1 cellular context compared by ENCODE assay signal in the genomic region with DNA sequence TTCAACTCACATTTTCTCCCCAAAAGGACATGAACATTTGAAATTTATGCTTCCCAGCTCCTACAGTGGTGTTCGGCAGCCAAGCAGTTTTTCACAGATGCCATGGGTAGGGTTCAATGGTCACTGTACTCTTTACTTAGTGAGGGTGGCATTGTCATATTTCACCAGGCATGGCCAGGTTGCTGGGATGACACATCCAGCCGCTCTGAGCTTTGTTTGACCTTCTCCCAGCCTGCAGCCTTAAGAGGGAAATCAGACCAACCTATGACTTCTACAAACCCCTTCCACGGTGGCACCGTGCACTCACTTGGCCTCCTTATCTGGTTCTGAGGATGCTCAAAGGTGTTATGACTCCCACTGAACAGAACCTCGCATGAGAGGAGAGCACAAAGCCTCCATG.
TF ChIP-seq lines count a peak whose summit lies in the region.

No MANE protein-coding gene starts in this region.

TF ChIP-seq in HepG2, 621 proteins besides CTCF, POLR2A, EP300 and RAD21 (continued from another document and continues in another):
- TF ChIP-seq, protein P1, sequence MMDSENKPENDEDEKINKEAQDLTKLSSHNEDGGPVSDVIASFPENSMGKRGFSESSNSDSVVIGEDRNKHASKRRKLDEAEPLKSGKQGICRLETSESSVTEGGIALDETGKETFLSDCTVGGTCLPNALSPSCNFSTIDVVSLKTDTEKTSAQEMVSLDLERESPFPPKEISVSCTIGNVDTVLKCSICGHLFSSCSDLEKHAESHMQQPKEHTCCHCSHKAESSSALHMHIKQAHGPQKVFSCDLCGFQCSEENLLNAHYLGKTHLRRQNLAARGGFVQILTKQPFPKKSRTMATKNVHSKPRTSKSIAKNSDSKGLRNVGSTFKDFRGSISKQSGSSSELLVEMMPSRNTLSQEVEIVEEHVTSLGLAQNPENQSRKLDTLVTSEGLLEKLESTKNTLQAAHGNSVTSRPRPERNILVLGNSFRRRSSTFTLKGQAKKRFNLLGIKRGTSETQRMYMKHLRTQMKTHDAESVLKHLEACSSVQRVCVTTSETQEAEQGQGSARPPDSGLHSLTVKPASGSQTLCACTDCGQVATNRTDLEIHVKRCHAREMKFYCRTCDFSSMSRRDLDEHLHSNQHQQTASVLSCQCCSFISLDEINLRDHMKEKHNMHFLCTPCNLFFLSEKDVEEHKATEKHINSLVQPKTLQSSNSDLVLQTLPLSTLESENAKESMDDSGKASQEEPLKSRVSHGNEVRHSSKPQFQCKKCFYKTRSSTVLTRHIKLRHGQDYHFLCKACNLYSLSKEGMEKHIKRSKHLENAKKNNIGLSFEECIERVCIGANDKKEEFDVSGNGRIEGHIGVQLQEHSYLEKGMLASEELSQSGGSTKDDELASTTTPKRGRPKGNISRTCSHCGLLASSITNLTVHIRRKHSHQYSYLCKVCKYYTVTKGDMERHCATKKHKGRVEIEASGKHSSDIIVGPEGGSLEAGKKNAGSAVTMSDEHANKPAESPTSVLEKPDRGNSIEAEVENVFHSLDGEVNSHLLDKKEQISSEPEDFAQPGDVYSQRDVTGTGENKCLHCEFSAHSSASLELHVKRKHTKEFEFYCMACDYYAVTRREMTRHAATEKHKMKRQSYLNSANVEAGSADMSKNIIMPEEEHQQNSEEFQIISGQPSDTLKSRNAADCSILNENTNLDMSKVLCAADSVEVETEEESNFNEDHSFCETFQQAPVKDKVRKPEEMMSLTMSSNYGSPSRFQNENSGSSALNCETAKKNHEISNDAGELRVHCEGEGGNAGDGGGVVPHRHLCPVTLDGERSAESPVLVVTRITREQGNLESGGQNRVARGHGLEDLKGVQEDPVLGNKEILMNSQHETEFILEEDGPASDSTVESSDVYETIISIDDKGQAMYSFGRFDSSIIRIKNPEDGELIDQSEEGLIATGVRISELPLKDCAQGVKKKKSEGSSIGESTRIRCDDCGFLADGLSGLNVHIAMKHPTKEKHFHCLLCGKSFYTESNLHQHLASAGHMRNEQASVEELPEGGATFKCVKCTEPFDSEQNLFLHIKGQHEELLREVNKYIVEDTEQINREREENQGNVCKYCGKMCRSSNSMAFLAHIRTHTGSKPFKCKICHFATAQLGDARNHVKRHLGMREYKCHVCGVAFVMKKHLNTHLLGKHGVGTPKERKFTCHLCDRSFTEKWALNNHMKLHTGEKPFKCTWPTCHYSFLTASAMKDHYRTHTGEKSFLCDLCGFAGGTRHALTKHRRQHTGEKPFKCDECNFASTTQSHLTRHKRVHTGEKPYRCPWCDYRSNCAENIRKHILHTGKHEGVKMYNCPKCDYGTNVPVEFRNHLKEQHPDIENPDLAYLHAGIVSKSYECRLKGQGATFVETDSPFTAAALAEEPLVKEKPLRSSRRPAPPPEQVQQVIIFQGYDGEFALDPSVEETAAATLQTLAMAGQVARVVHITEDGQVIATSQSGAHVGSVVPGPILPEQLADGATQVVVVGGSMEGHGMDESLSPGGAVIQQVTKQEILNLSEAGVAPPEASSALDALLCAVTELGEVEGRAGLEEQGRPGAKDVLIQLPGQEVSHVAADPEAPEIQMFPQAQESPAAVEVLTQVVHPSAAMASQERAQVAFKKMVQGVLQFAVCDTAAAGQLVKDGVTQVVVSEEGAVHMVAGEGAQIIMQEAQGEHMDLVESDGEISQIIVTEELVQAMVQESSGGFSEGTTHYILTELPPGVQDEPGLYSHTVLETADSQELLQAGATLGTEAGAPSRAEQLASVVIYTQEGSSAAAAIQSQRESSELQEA (CRISPR knock-in tag; IDR thresholded peaks at IDR 0.05; ENCODE audit: not compliant biosample characterization) = no peak
- TF ChIP-seq TBP (CRISPR knock-in tag; IDR thresholded peaks at IDR 0.05) (no peak), ZNF672 (CRISPR knock-in tag; IDR thresholded peaks at IDR 0.05) (no peak), KMT2B (CRISPR knock-in tag; IDR thresholded peaks at IDR 0.05) (no peak), RELA (CRISPR knock-in tag; IDR thresholded peaks at IDR 0.05) (no peak), CBX2 (IDR thresholded peaks at IDR 0.05; ENCODE audit: low read depth, low read length) (no peak), CBX2 (CRISPR knock-in tag; IDR thresholded peaks at IDR 0.05; ENCODE audit: low read depth) (no peak), WIZ (CRISPR knock-in tag; IDR thresholded peaks at IDR 0.05) (no peak), FOXA1 (IDR thresholded peaks at IDR 0.05) (no peak), FOXA1 (CRISPR knock-in tag; IDR thresholded peaks at IDR 0.05) (peak; percentile 76), ASH2L (IDR thresholded peaks at IDR 0.05; ENCODE audit: insufficient read length, low read depth, low read length) (peak; percentile 67), SETDB1 (CRISPR knock-in tag; IDR thresholded peaks at IDR 0.05; ENCODE audit: borderline replicate concordance) (no peak), FIP1L1 (IDR thresholded peaks at IDR 0.05; ENCODE audit: borderline replicate concordance, insufficient read depth, low read depth, low read length) (no peak), MIER2 (CRISPR knock-in tag; IDR thresholded peaks at IDR 0.05) (peak; percentile 22; the same call in 1 of the 2 replicates), AKAP8 (CRISPR knock-in tag; IDR thresholded peaks at IDR 0.05) (no peak), ZBTB7A (CRISPR knock-in tag; IDR thresholded peaks at IDR 0.05) (no peak), NFKB2 (CRISPR knock-in tag; IDR thresholded peaks at IDR 0.05; ENCODE audit: borderline replicate concordance) (no peak), SMARCC2 (IDR thresholded peaks at IDR 0.05) (no peak), ZNF703 (CRISPR knock-in tag; IDR thresholded peaks at IDR 0.05; ENCODE audit: borderline replicate concordance) (no peak), NBN (conservative IDR thresholded peaks at IDR 0.05) (no peak), FOXM1 (CRISPR knock-in tag; IDR thresholded peaks at IDR 0.05) (no peak), CAMTA2 (CRISPR knock-in tag; IDR thresholded peaks at IDR 0.05; ENCODE audit: borderline replicate concordance) (no peak), ZNF263 (CRISPR knock-in tag; IDR thresholded peaks at IDR 0.05) (no peak), ZNF652 (CRISPR knock-in tag; IDR thresholded peaks at IDR 0.05; ENCODE audit: borderline replicate concordance, low read depth) (no peak)
- TF ChIP-seq, protein P2, sequence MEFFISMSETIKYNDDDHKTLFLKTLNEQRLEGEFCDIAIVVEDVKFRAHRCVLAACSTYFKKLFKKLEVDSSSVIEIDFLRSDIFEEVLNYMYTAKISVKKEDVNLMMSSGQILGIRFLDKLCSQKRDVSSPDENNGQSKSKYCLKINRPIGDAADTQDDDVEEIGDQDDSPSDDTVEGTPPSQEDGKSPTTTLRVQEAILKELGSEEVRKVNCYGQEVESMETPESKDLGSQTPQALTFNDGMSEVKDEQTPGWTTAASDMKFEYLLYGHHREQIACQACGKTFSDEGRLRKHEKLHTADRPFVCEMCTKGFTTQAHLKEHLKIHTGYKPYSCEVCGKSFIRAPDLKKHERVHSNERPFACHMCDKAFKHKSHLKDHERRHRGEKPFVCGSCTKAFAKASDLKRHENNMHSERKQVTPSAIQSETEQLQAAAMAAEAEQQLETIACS (CRISPR knock-in tag; IDR thresholded peaks at IDR 0.05) = no peak
- TF ChIP-seq, protein P3, sequence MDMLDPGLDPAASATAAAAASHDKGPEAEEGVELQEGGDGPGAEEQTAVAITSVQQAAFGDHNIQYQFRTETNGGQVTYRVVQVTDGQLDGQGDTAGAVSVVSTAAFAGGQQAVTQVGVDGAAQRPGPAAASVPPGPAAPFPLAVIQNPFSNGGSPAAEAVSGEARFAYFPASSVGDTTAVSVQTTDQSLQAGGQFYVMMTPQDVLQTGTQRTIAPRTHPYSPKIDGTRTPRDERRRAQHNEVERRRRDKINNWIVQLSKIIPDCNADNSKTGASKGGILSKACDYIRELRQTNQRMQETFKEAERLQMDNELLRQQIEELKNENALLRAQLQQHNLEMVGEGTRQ (IDR thresholded peaks at IDR 0.05; ENCODE audit: low read depth, low read length) = no peak
- TF ChIP-seq, protein P3 (CRISPR knock-in tag; IDR thresholded peaks at IDR 0.05; ENCODE audit: borderline replicate concordance) = no peak
- TF ChIP-seq, protein P4, sequence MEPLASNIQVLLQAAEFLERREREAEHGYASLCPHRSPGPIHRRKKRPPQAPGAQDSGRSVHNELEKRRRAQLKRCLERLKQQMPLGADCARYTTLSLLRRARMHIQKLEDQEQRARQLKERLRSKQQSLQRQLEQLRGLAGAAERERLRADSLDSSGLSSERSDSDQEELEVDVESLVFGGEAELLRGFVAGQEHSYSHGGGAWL (CRISPR knock-in tag; IDR thresholded peaks at IDR 0.05) = no peak
- TF ChIP-seq, protein P5, sequence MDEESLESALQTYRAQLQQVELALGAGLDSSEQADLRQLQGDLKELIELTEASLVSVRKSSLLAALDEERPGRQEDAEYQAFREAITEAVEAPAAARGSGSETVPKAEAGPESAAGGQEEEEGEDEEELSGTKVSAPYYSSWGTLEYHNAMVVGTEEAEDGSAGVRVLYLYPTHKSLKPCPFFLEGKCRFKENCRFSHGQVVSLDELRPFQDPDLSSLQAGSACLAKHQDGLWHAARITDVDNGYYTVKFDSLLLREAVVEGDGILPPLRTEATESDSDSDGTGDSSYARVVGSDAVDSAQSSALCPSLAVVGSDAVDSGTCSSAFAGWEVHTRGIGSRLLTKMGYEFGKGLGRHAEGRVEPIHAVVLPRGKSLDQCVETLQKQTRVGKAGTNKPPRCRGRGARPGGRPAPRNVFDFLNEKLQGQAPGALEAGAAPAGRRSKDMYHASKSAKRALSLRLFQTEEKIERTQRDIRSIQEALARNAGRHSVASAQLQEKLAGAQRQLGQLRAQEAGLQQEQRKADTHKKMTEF (CRISPR knock-in tag; IDR thresholded peaks at IDR 0.05) = peak; percentile 66; the same call in 1 of the 2 replicates
- TF ChIP-seq, protein P6, sequence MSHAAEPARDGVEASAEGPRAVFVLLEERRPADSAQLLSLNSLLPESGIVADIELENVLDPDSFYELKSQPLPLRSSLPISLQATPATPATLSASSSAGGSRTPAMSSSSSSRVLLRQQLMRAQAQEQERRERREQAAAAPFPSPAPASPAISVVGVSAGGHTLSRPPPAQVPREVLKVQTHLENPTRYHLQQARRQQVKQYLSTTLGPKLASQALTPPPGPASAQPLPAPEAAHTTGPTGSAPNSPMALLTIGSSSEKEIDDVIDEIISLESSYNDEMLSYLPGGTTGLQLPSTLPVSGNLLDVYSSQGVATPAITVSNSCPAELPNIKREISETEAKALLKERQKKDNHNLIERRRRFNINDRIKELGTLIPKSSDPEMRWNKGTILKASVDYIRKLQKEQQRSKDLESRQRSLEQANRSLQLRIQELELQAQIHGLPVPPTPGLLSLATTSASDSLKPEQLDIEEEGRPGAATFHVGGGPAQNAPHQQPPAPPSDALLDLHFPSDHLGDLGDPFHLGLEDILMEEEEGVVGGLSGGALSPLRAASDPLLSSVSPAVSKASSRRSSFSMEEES (CRISPR knock-in tag; IDR thresholded peaks at IDR 0.05) = no peak
- TF ChIP-seq, protein P7, sequence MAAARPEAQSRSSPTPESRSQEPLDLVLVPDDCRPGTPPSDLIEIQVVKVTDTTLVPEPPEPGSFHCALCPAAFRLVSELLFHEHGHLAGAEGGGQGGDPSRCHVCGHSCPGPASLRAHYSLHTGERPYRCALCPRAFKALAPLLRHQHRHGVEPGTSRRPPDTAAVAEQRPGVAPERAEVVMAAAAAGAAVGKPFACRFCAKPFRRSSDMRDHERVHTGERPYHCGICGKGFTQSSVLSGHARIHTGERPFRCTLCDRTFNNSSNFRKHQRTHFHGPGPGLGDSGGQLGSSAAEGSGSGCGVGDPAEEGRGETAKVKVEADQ (CRISPR knock-in tag; IDR thresholded peaks at IDR 0.05; ENCODE audit: borderline replicate concordance) = no peak
- TF ChIP-seq, protein P8, sequence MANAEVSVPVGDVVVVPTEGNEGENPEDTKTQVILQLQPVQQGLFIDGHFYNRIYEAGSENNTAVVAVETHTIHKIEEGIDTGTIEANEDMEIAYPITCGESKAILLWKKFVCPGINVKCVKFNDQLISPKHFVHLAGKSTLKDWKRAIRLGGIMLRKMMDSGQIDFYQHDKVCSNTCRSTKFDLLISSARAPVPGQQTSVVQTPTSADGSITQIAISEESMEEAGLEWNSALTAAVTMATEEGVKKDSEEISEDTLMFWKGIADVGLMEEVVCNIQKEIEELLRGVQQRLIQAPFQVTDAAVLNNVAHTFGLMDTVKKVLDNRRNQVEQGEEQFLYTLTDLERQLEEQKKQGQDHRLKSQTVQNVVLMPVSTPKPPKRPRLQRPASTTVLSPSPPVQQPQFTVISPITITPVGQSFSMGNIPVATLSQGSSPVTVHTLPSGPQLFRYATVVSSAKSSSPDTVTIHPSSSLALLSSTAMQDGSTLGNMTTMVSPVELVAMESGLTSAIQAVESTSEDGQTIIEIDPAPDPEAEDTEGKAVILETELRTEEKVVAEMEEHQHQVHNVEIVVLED (CRISPR knock-in tag; IDR thresholded peaks at IDR 0.05; ENCODE audit: borderline replicate concordance) = no peak
- TF ChIP-seq, protein P9, sequence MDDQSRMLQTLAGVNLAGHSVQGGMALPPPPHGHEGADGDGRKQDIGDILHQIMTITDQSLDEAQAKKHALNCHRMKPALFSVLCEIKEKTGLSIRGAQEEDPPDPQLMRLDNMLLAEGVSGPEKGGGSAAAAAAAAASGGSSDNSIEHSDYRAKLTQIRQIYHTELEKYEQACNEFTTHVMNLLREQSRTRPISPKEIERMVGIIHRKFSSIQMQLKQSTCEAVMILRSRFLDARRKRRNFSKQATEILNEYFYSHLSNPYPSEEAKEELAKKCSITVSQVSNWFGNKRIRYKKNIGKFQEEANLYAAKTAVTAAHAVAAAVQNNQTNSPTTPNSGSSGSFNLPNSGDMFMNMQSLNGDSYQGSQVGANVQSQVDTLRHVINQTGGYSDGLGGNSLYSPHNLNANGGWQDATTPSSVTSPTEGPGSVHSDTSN (CRISPR knock-in tag; IDR thresholded peaks at IDR 0.05; ENCODE audit: borderline replicate concordance) = no peak
- TF ChIP-seq, protein P10, sequence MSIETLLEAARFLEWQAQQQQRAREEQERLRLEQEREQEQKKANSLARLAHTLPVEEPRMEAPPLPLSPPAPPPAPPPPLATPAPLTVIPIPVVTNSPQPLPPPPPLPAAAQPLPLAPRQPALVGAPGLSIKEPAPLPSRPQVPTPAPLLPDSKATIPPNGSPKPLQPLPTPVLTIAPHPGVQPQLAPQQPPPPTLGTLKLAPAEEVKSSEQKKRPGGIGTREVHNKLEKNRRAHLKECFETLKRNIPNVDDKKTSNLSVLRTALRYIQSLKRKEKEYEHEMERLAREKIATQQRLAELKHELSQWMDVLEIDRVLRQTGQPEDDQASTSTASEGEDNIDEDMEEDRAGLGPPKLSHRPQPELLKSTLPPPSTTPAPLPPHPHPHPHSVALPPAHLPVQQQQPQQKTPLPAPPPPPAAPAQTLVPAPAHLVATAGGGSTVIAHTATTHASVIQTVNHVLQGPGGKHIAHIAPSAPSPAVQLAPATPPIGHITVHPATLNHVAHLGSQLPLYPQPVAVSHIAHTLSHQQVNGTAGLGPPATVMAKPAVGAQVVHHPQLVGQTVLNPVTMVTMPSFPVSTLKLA (IDR thresholded peaks at IDR 0.05) = no peak
- TF ChIP-seq, protein P11, sequence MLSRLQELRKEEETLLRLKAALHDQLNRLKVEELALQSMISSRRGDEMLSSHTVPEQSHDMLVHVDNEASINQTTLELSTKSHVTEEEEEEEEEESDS (CRISPR knock-in tag; IDR thresholded peaks at IDR 0.05; ENCODE audit: borderline replicate concordance) = no peak
